Comparison of ENCODE assay signal across 3 cellular contexts in genomic region chr14:100790785-100791667, GRCh38.
TF ChIP-seq lines count a peak whose summit lies in the region.

No MANE protein-coding gene starts in this region.

TF ChIP-seq in liver, 16 proteins besides CTCF, POLR2A, EP300 and RAD21 (continued from another document):
- TF ChIP-seq REST (IDR thresholded peaks at IDR 0.05) (no peak), HNF4G (IDR thresholded peaks at IDR 0.05) (no peak), HNF4A (conservative IDR thresholded peaks at IDR 0.05) (no peak), EGR1 (IDR thresholded peaks at IDR 0.05; ENCODE audit: low read depth in 2 of 2) (no peak), NR2F2 (IDR thresholded peaks at IDR 0.05) (peak; percentile 46)

TF ChIP-seq in HepG2, 621 proteins besides CTCF, POLR2A, EP300 and RAD21 (continues in another document):
- no peak for TF ChIP-seq BRF2 (CRISPR knock-in tag; IDR thresholded peaks at IDR 0.05)
- TF ChIP-seq CEBPG (CRISPR knock-in tag; IDR thresholded peaks at IDR 0.05): no peak
- TF ChIP-seq DMTF1 (CRISPR knock-in tag; IDR thresholded peaks at IDR 0.05): no peak
- no peak for TF ChIP-seq TRIM22 (IDR thresholded peaks at IDR 0.05)
- no peak for TF ChIP-seq NCOA2 (CRISPR knock-in tag; IDR thresholded peaks at IDR 0.05)
- TF ChIP-seq ARNT2 (CRISPR knock-in tag; IDR thresholded peaks at IDR 0.05; ENCODE audit: low read depth): no peak
- TF ChIP-seq ZNF335 (CRISPR knock-in tag; IDR thresholded peaks at IDR 0.05): no peak
- TF ChIP-seq KIAA2018 (CRISPR knock-in tag; IDR thresholded peaks at IDR 0.05; ENCODE audit: borderline replicate concordance): no peak
- no peak for TF ChIP-seq PRMT3 (CRISPR knock-in tag; IDR thresholded peaks at IDR 0.05; ENCODE audit: borderline replicate concordance, low read depth)
- no peak for TF ChIP-seq PLRG1 (conservative IDR thresholded peaks at IDR 0.05)

TF ChIP-seq in WTC11, 78 proteins besides CTCF, POLR2A, EP300 and RAD21 (continued from another document):
- TF ChIP-seq HMGXB4 (CRISPR knock-in tag; IDR thresholded peaks at IDR 0.05): no peak
- no peak for TF ChIP-seq PREB (CRISPR knock-in tag; IDR thresholded peaks at IDR 0.05; ENCODE audit: borderline replicate concordance)
- no peak for TF ChIP-seq TP53 (CRISPR knock-in tag; IDR thresholded peaks at IDR 0.05)
- TF ChIP-seq ATF3 (CRISPR knock-in tag; conservative IDR thresholded peaks at IDR 0.05): no peak
- no peak for TF ChIP-seq SOX15 (CRISPR knock-in tag; IDR thresholded peaks at IDR 0.05)
- TF ChIP-seq GABPB1 (CRISPR knock-in tag; IDR thresholded peaks at IDR 0.05): no peak
